ENCODE assay signal across 23 cellular contexts in genomic region chr17:21470861-21471260, GRCh38.
DNase-seq lines count a peak whose midpoint lies in the region; ATAC-seq and TF ChIP-seq lines count a peak whose summit lies in the region.
"Had no signal": no experiment of that assay in that cellular context is flagged by ENCODE, and none has a peak within 500 bp of the region (broad histone marks: within the 10 kb centered on the region; RNA-seq: fewer than 3 reads in every experiment).

No MANE protein-coding gene starts in this region.

- H3K9me3 Mint-ChIP-seq in osteocyte (ENCODE audit: unreplicated experiment), result no peaks in the 10 kb centered on the region
- H3K9me3 Mint-ChIP-seq: CD4-positive, alpha-beta memory T cell; CD8-positive, alpha-beta memory T cell had no signal

- H3K4me3 Mint-ChIP-seq in osteocyte (ENCODE audit: unreplicated experiment), result no peak overlapping the region
- H3K4me3 Mint-ChIP-seq: CD14-positive monocyte; CD4-positive, alpha-beta memory T cell; CD4-positive, CD25-positive, alpha-beta regulatory T cell; CD8-positive, alpha-beta memory T cell had no signal

- peak; percentile 8 for DNase-seq in activated CD8-positive, alpha-beta memory T cell treated with anti-CD3 and anti-CD28 coated beads, Interleukin-2, amount 50 U/mL, for 48 hours
- DNase-seq in activated CD8-positive, alpha-beta memory T cell treated with anti-CD3 and anti-CD28 coated beads for 24 hours, result no peak
- peak; percentile 17 for DNase-seq in ecto neural progenitor cell (ENCODE audit: low spot score)
- DNase-seq in osteocyte (ENCODE audit: extremely low spot score, unreplicated experiment), result peak; percentile 32
- DNase-seq: 8988T; ACHN; BE2C; C1 segment of cervical spinal cord; CD4-positive, alpha-beta memory T cell; CD4-positive, CD25-positive, alpha-beta regulatory T cell; CD8-positive, alpha-beta memory T cell; COR-L47; DMS 273 treated with DMSO at 0.1 percent for 48 hours; DMS153; DMS53; DMS79; DND-41; EL; GDM1 had no signal

- no peaks in the 10 kb centered on the region for H3K4me1 Mint-ChIP-seq in osteocyte (ENCODE audit: unreplicated experiment)
- H3K4me1 Mint-ChIP-seq: CD14-positive monocyte; CD4-positive, CD25-positive, alpha-beta regulatory T cell; CD8-positive, alpha-beta memory T cell had no signal

- H3K27ac Mint-ChIP-seq in osteocyte (ENCODE audit: unreplicated experiment), result no peak overlapping the region
- H3K27ac Mint-ChIP-seq: CD14-positive monocyte; CD4-positive, alpha-beta memory T cell; CD4-positive, CD25-positive, alpha-beta regulatory T cell; CD8-positive, alpha-beta memory T cell had no signal

- H3K27me3 Mint-ChIP-seq in osteocyte (ENCODE audit: unreplicated experiment), result peaks cover 77% of the 10 kb centered on the region

- TF ChIP-seq CTCF in osteocyte (IDR thresholded peaks at IDR 0.05), result no peak

- H3K36me3 Mint-ChIP-seq in osteocyte (ENCODE audit: unreplicated experiment), result no peaks in the 10 kb centered on the region
- H3K36me3 Mint-ChIP-seq: CD14-positive monocyte; CD4-positive, alpha-beta memory T cell; CD4-positive, CD25-positive, alpha-beta regulatory T cell; CD8-positive, alpha-beta memory T cell had no signal

- no peak for ATAC-seq in HG03025 (IDR thresholded peaks at IDR 0.05; ENCODE audit: low FRiP score, unreplicated experiment)
- no peak for ATAC-seq in HG02610 (IDR thresholded peaks at IDR 0.05; ENCODE audit: unreplicated experiment)
- ATAC-seq: GM12878 had no signal
